ENCODE assay signal across 3 cellular contexts in the genomic region with DNA sequence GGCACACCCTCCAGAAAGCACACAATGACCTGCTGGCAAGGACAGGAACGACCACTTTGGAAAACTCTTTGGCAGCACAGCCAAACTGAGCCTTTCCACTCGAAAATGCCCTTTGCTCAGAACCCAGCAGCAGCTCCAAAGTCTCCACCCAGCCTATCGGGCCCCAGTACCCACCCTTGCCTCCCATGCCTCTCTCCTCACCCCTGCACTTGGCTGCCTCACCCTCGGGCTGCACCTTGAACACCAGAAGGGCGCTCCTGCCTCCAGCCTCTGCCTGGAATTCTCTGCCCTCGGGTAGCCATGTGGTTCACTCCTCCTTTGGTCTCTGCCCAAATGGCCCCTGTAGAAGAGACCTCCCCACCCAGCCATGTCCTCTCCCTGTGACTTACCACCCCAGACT. TPM values are rescaled to one million over a fixed set of nuclear protein-coding genes. Genes with fewer than 3 reads are reported as not detected.
"Had no signal": no experiment of that assay in that cellular context is flagged by ENCODE, and none has a peak within 500 bp of the region (broad histone marks: within the 10 kb centered on the region; RNA-seq: fewer than 3 reads in every experiment).

No MANE protein-coding gene starts in this region.

RNA-seq across cellular contexts. Expression of gene SPN, which starts 46.9 kb away (rescaled TPM):
- total RNA-seq: LHCN-M2, MCF 10A, SJSA1 had no signal
